Comparison of ENCODE assay signal across 22 cellular contexts in genomic region chr5:127695336-127695735, GRCh38. TPM values are rescaled to one million over a fixed set of nuclear protein-coding genes. Genes with fewer than 3 reads are reported as not detected.
"Had no signal": no experiment of that assay in that cellular context is flagged by ENCODE, and none has a peak within 500 bp of the region (broad histone marks: within the 10 kb centered on the region; RNA-seq: fewer than 3 reads in every experiment).

No MANE protein-coding gene starts in this region.

- H3K36me3 ChIP-seq: neutrophil, ovary, transverse colon had no signal

- H3K27ac ChIP-seq: neutrophil, ovary, skin epidermis, transverse colon had no signal

- H3K27me3 ChIP-seq: neutrophil, ovary, transverse colon had no signal

- DNase-seq: activated CD4-positive, alpha-beta T cell treated with anti-CD3 and anti-CD28 coated beads for 1 hour; activated CD4-positive, alpha-beta T cell treated with anti-CD3 and anti-CD28 coated beads, Interleukin-2, amount 50 U/mL, for 1 hour; activated T-cell treated with anti-CD3 and anti-CD28 coated beads, Interleukin-2, amount 50 U/mL, for 24 hours; aorta; caudate nucleus; effector memory CD4-positive, alpha-beta T cell; foreskin melanocyte; hippocampal formation; ovary; right cardiac atrium; stimulated activated CD4-positive, alpha-beta T cell treated with anti-CD3 and anti-CD28 coated beads, Interleukin-1b, Interleukin-23, amount 100 ng/mL, for 48 hours; transverse colon had no signal

- H3K9me3 ChIP-seq: neutrophil, ovary, transverse colon had no signal

- ATAC-seq: activated naive CD4-positive, alpha-beta T cell treated with anti-CD3 and anti-CD28 coated beads, Interleukin-2, amount 50 U/mL, for 72 hours; activated T-helper 17 cell treated with anti-CD3 and anti-CD28 coated beads, Interleukin-2, amount 50 U/mL, for 72 hours; esophagus mucosa; right cardiac atrium; stimulated activated effector memory CD8-positive, alpha-beta T cell treated with anti-CD3 and anti-CD28 coated beads, Interleukin-12 subunit alpha, Interleukin-12 subunit beta, amount 100 ng/mL, for 72 hours had no signal

- H3K4me3 ChIP-seq: ovary, skin epidermis, transverse colon had no signal

RNA-seq across cellular contexts. Expression of gene CCDC192, which starts 7.9 kb away (rescaled TPM):
- total RNA-seq: activated naive CD4-positive, alpha-beta T cell treated with anti-CD3 and anti-CD28 coated beads, Interleukin-2, amount 50 U/mL, for 72 hours; activated T-helper 17 cell treated with anti-CD3 and anti-CD28 coated beads, Interleukin-2, amount 50 U/mL, for 72 hours; aorta; dermis microvascular lymphatic vessel endothelial cell; esophagus mucosa; liver; pulmonary artery endothelial cell; right cardiac atrium; transverse colon had no signal
- polyA plus RNA-seq: aorta, liver had no signal

RNA-seq across cellular contexts. Expression of gene CTXN3, which starts 46.5 kb away (rescaled TPM):
- total RNA-seq: activated naive CD4-positive, alpha-beta T cell treated with anti-CD3 and anti-CD28 coated beads, Interleukin-2, amount 50 U/mL, for 72 hours; activated T-helper 17 cell treated with anti-CD3 and anti-CD28 coated beads, Interleukin-2, amount 50 U/mL, for 72 hours; aorta; dermis microvascular lymphatic vessel endothelial cell; liver; ovary; pulmonary artery endothelial cell; right cardiac atrium; transverse colon had no signal
- polyA plus RNA-seq: adipose tissue, aorta, liver, ovary, right cardiac atrium had no signal
